ENCODE assay signal across 16 cellular contexts in genomic region chr17:62059394-62059793, GRCh38. TPM values are rescaled to one million over a fixed set of nuclear protein-coding genes. Genes with fewer than 3 reads are reported as not detected.
DNase-seq lines count a peak whose midpoint lies in the region; ATAC-seq, FAIRE-seq and TF ChIP-seq lines count a peak whose summit lies in the region.
"Had no signal": no experiment of that assay in that cellular context is flagged by ENCODE, and none has a peak within 500 bp of the region (broad histone marks: within the 10 kb centered on the region; RNA-seq: fewer than 3 reads in every experiment).

No MANE protein-coding gene starts in this region.

- no peak overlapping the region for H2AFZ ChIP-seq in GM12878 (ENCODE audit: control insufficient read depth, low read depth, low read length)

- BruUV-seq in GM12878 (replicated peaks; lab: Mats Ljungman, UMichigan), result no TSS peak

- peaks cover 88% of the 10 kb centered on the region for H3K79me2 ChIP-seq in GM12878 (ENCODE audit: control insufficient read depth, insufficient read depth, low read length)

- peaks cover 50% of the 10 kb centered on the region for H3K4me1 ChIP-seq in CD4-positive, CD25-positive, alpha-beta regulatory T cell (ENCODE audit: control insufficient read depth, insufficient read depth, low read length, poor library complexity, severe bottlenecking)
- H3K4me1 ChIP-seq in GM12878 (ENCODE audit: control insufficient read depth, insufficient read depth, low read length) (no peaks in the 10 kb centered on the region), stomach (peaks cover 21 to 98% (median 72%) of the 10 kb centered on the region in 4 donors), thyroid gland (peaks cover 44 to 55% of the 10 kb centered on the region in 2 donors)

- no peak for ATAC-seq in CD4-positive, CD25-positive, alpha-beta regulatory T cell (ENCODE audit: low read depth in 2 of 2)
- ATAC-seq in GM12878 (peak; percentile 25), GM21717 (IDR thresholded peaks at IDR 0.05; ENCODE audit: unreplicated experiment) (no peak), GM19328 (IDR thresholded peaks at IDR 0.05; ENCODE audit: unreplicated experiment) (no peak)
- ATAC-seq: upper lobe of right lung had no signal

- H3K9me3 Mint-ChIP-seq in CD4-positive, CD25-positive, alpha-beta regulatory T cell, result no peaks in the 10 kb centered on the region
- H3K9me3 Mint-ChIP-seq in nephron progenitor cell, result no peaks in the 10 kb centered on the region
- H3K9me3 Mint-ChIP-seq: activated T-helper 2 cell treated with anti-CD3 and anti-CD28 coated beads, Interferon-gamma antibody, Interleukin-2, Interleukin-4, amounts not matched to agents 10 μg/mL and 5 μg/mL and 100 μg/mL, durations not matched to agents 14 hours and 24 hours and 36 hours had no signal

- DNase-seq in CD4-positive, CD25-positive, alpha-beta regulatory T cell, result no peak
- DNase-seq in H54 (ENCODE audit: insufficient read length, low spot score) (no peak), GM12878 (ENCODE audit: low read depth, low spot score) (no peak), nephron progenitor cell (no peak), stomach (no peak), thyroid gland (no peak)
- DNase-seq: activated CD4-positive, alpha-beta T cell treated with anti-CD3 and anti-CD28 coated beads, Interleukin-2, amount 50 U/mL, for 48 hours; hypothalamus; MV-4-11; NCI-H2107; stimulated activated CD4-positive, alpha-beta T cell treated with anti-CD3 and anti-CD28 coated beads, Interleukin-4, amount 100 ng/mL, for 1 hour; upper lobe of right lung had no signal

- peaks cover 23% of the 10 kb centered on the region for H3K36me3 Mint-ChIP-seq in CD4-positive, CD25-positive, alpha-beta regulatory T cell
- H3K36me3 Mint-ChIP-seq in nephron progenitor cell (ENCODE audit: low read depth), result peaks cover 36% of the 10 kb centered on the region

- peaks cover 31% of the 10 kb centered on the region for H3K36me3 ChIP-seq in CD4-positive, CD25-positive, alpha-beta regulatory T cell (ENCODE audit: control insufficient read depth, insufficient read depth, low read length)
- peaks cover 2 to 27% of the 10 kb centered on the region in 2 experiments; a peak in 3 of 4 replicates for H3K36me3 ChIP-seq in GM12878 (ENCODE audit: control insufficient read depth in 2 of 2, insufficient read depth in 2 of 2, low read length in 1 of 2)
- peaks cover 11 to 39% (median 33%) of the 10 kb centered on the region in 4 donors for H3K36me3 ChIP-seq in stomach
- H3K36me3 ChIP-seq in thyroid gland, result peaks cover 0 to 7% of the 10 kb centered on the region in 2 donors

- 93% methylated on average over 2 of the region's 2 CpGs for WGBS in GM12878 (ENCODE audit: insufficient coverage, insufficient replicate concordance, low lambda C conversion rate, missing lambda C conversion rate)
- 36 to 67% (median 49%) methylated on average over 2 of the region's 2 CpGs for WGBS in stomach, 5 donors
- 84 to 85% methylated on average over 2 of the region's 2 CpGs for WGBS in thyroid gland, 2 donors

- TF ChIP-seq CTCF in GM12878 (IDR thresholded peaks at IDR 0.05 in 2 of 3, conservative IDR thresholded peaks at IDR 0.05 in 1 of 3; ENCODE audit: control insufficient read depth in 2 of 3, extremely low read depth in 1 of 3, insufficient read depth in 1 of 3, low read depth in 3 of 3, low read length in 3 of 3) (no peak), nephron progenitor cell (IDR thresholded peaks at IDR 0.05) (no peak), stomach (IDR thresholded peaks at IDR 0.05) (no peak), thyroid gland (IDR thresholded peaks at IDR 0.05) (no peak)

- no peak overlapping the region for H3K4me2 ChIP-seq in GM12878 (ENCODE audit: control insufficient read depth, insufficient read depth)

- FAIRE-seq in H54 (lab: Jason Lieb, UNC) (peak; percentile 78), GM12878 (lab: Jason Lieb, UNC) (no peak)

- TF ChIP-seq RAD21 in GM12878 (IDR thresholded peaks at IDR 0.05; ENCODE audit: insufficient read depth, low read depth, low read length), result no peak

- H3K4me1 Mint-ChIP-seq in CD4-positive, CD25-positive, alpha-beta regulatory T cell, result peaks cover 22 to 83% (median 66%) of the 10 kb centered on the region in 4 donors
- H3K4me1 Mint-ChIP-seq in nephron progenitor cell, result peaks cover 65% of the 10 kb centered on the region

- no peaks in the 10 kb centered on the region for H3K9me3 ChIP-seq in CD4-positive, CD25-positive, alpha-beta regulatory T cell (ENCODE audit: control insufficient read depth in 2 of 2, low read length in 2 of 2)
- H3K9me3 ChIP-seq in GM12878 (replicated peaks; ENCODE audit: control insufficient read depth, insufficient read depth, low read length) (no peaks in the 10 kb centered on the region), stomach (no peaks in the 10 kb centered on the region), thyroid gland (no peaks in the 10 kb centered on the region)
- H3K9me3 ChIP-seq: right atrium auricular region, upper lobe of right lung had no signal

- in situ Hi-C loops in GM12878 (cut with MboI), result no loop called here

- no peak overlapping the region for H3K27ac ChIP-seq in CD4-positive, CD25-positive, alpha-beta regulatory T cell (ENCODE audit: insufficient read depth, low read length, poor library complexity, severe bottlenecking)
- H3K27ac ChIP-seq in GM12878 (ENCODE audit: control insufficient read depth, insufficient read depth), result no peak overlapping the region
- H3K27ac ChIP-seq in stomach, result peak overlapping the region in 1 of 5 donors; percentile 20
- H3K27ac ChIP-seq in thyroid gland, result peak overlapping the region in 1 of 3 donors; percentile 12
- H3K27ac ChIP-seq: right atrium auricular region, upper lobe of right lung had no signal

- peak overlapping the region; percentile 4 for H3K4me3 ChIP-seq in CD4-positive, CD25-positive, alpha-beta regulatory T cell (ENCODE audit: low read depth, low read length)
- H3K4me3 ChIP-seq in GM12878, result 0 out of 2 replicates have a peak overlapping the region, but pooled peaks have one; percentile 46
- H3K4me3 ChIP-seq in stomach, result peak overlapping the region in 1 of 4 donors; percentile 18
- no peak overlapping the region for H3K4me3 ChIP-seq in thyroid gland (replicated peaks in 1 of 3)
- H3K4me3 ChIP-seq: right atrium auricular region, upper lobe of right lung had no signal

- SMC1A ChIA-PET in GM12878 (lab: Charles Lee; ENCODE audit: uncharacterized antibody, unreplicated experiment), result interaction anchor here (0.8 to 5.9 kb wide), 13 partner anchors 12 to 199 kb away, joined by 3 to 57 read pairs (median 4); partner anchors contain the start of gene BRIP1

- TF ChIP-seq EP300 in GM12878 (IDR thresholded peaks at IDR 0.05; ENCODE audit: borderline replicate concordance in 1 of 2, control insufficient read depth in 1 of 2, low read depth in 2 of 2, low read length in 2 of 2), result no peak
- no peak for TF ChIP-seq EP300 in stomach (IDR thresholded peaks at IDR 0.05)

- RAD21 ChIA-PET in GM12878 (lab: Charles Lee; ENCODE audit: unreplicated experiment), result interaction anchor here (1.0 to 15.1 kb wide), 4 partner anchors 9 to 198 kb away, joined by 3 to 169 read pairs (median 4); no protein-coding TSS in a partner anchor

- no peak overlapping the region for H3K9ac ChIP-seq in GM12878 (ENCODE audit: control insufficient read depth, insufficient read depth, low read length)

- POLR2A ChIA-PET in GM12878 (lab: Charles Lee), result interaction anchor here (1.4 kb wide), 2 partner anchors 9 to 47 kb away, joined by 3 to 4 read pairs; no protein-coding TSS in a partner anchor

- H3K27ac Mint-ChIP-seq in CD4-positive, CD25-positive, alpha-beta regulatory T cell, result peak overlapping the region in 2 of 3 donors; percentile 1 to 38
- peak overlapping the region; percentile 23 for H3K27ac Mint-ChIP-seq in nephron progenitor cell
- H3K27ac Mint-ChIP-seq: activated T-helper 2 cell treated with anti-CD3 and anti-CD28 coated beads, Interferon-gamma antibody, Interleukin-2, Interleukin-4, amounts not matched to agents 10 μg/mL and 5 μg/mL and 100 μg/mL, durations not matched to agents 14 hours and 24 hours and 36 hours had no signal

- TF ChIP-seq POLR2A in H54 (IDR thresholded peaks at IDR 0.05; ENCODE audit: low read depth, low read length), result no peak
- TF ChIP-seq POLR2A in GM12878 (IDR thresholded peaks at IDR 0.05; ENCODE audit: low read depth, low read length), result no peak
- TF ChIP-seq POLR2A in stomach (IDR thresholded peaks at IDR 0.05), result no peak
- no peak for TF ChIP-seq POLR2A in thyroid gland (IDR thresholded peaks at IDR 0.05)

- no peaks in the 10 kb centered on the region for H4K20me1 ChIP-seq in GM12878 (ENCODE audit: control insufficient read depth, insufficient read depth)

- CTCF ChIA-PET in GM12878 (lab: Yijun Ruan, JAX), result interaction anchor here (0.9 to 8.0 kb wide), 5 partner anchors 10 to 94 kb away, joined by 3 to 105 read pairs (median 4); no protein-coding TSS in a partner anchor

- H3K27me3 ChIP-seq in CD4-positive, CD25-positive, alpha-beta regulatory T cell (ENCODE audit: control insufficient read depth, insufficient read depth, low read length), result no peaks in the 10 kb centered on the region
- H3K27me3 ChIP-seq in GM12878 (replicated peaks in 1 of 2; ENCODE audit: control insufficient read depth in 2 of 2, insufficient read depth in 2 of 2, low read length in 1 of 2), result no peaks in the 10 kb centered on the region
- H3K27me3 ChIP-seq in stomach, result no peaks in the 10 kb centered on the region
- no peaks in the 10 kb centered on the region for H3K27me3 ChIP-seq in thyroid gland
- H3K27me3 ChIP-seq: right atrium auricular region, upper lobe of right lung had no signal

- H3K27me3 Mint-ChIP-seq in CD4-positive, CD25-positive, alpha-beta regulatory T cell, result peaks cover 5% of the 10 kb centered on the region
- H3K27me3 Mint-ChIP-seq in nephron progenitor cell (ENCODE audit: low read depth, poor library complexity), result no peaks in the 10 kb centered on the region

- H3K4me3 Mint-ChIP-seq in CD4-positive, CD25-positive, alpha-beta regulatory T cell, result peak overlapping the region; percentile 7 to 83 (median 46)
- H3K4me3 Mint-ChIP-seq in nephron progenitor cell, result peak overlapping the region; percentile 61

- intact Hi-C loops in GM12878 (cut with micrococcal nuclease; ENCODE audit: unreplicated experiment) (no loop called here), stomach (cut with DNase I; ENCODE audit: low total_unique reads) (no loop called here), thyroid gland (cut with DNase I) (no loop called here)

RNA-seq across cellular contexts. Expression of gene MED13, which starts 5.7 kb away (rescaled TPM):
- total RNA-seq in CD4-positive, CD25-positive, alpha-beta regulatory T cell, result 107 TPM
- polyA plus RNA-seq in CD4-positive, CD25-positive, alpha-beta regulatory T cell, result 1 to 10 TPM; 3.9 to 6.2 (median 5.2) TPM
- total RNA-seq in GM12878 (2013; cell fraction: nucleolus; rRNA removed), result 241 and 272 TPM in 2 replicates
- total RNA-seq in GM12878 (2014; rRNA removed), result 29.3 and 38.7 TPM in 2 replicates
- 47.9 and 49.7 TPM in 2 replicates for total RNA-seq in GM12878 (2014; rRNA removed; fragmentation: Illumina TruSeq; extraction: Trizol)
- total RNA-seq in GM12878 (2021), result 47.5 and 49.5 TPM in 2 replicates
- 12.7 TPM for polyA plus RNA-seq in GM12878 (2011; ENCODE audit: low read depth)
- polyA plus RNA-seq in GM12878 (2011; rRNA removed), result 41.3 and 43.3 TPM in 2 replicates
- 17.4 and 22.9 TPM in 2 replicates for polyA plus RNA-seq in GM12878 (2011; cell fraction: cytosol; rRNA removed)
- 28.9 and 29.1 TPM in 2 replicates for polyA plus RNA-seq in GM12878 (2011; cell fraction: nucleus; rRNA removed)
- polyA plus RNA-seq in GM12878 (2012), result 12.0 and 16.6 TPM in 2 replicates
- polyA plus RNA-seq in GM12878 (2014; fragmentation: Illumina TruSeq; extraction: Trizol), result 33.4 and 33.5 TPM in 2 replicates
- polyA plus RNA-seq in GM12878 (2014; fragmentation: Nextera tagmentation; extraction: Ambion mirVana), result 1 to 10 TPM; 5.4 to 6.7 TPM
- polyA plus RNA-seq in GM12878 (2014; rRNA removed), result 13.3 and 13.7 TPM in 2 replicates
- polyA plus RNA-seq in GM12878 (2016; fragmentation: Nextera tagmentation; extraction: Ambion mirVana), result 1 to 10 TPM; 4.6 to 4.7 TPM
- 159 and 219 TPM in 2 replicates for polyA minus RNA-seq in GM12878 (2011; rRNA and poly(A)+ RNA removed)
- polyA minus RNA-seq in GM12878 (2011; cell fraction: cytosol; rRNA and poly(A)+ RNA removed), result 36.9 and 43.6 TPM in 2 replicates
- polyA minus RNA-seq in GM12878 (2011; cell fraction: nucleus; rRNA and poly(A)+ RNA removed), result 68.2 and 98.2 TPM in 2 replicates
- 100 to 1,000 TPM in 3 of 5 donors, 10 to 100 TPM in 2; 32.1 to 193 (median 108) TPM for total RNA-seq in stomach
- 1 to 10 TPM; 4.9 to 6.3 (median 6.2) TPM for polyA plus RNA-seq in stomach
- total RNA-seq in thyroid gland, result 100 to 1,000 TPM in 1 of 4 donors, 10 to 100 TPM in 3; 58.9 to 156 (median 83.3) TPM

Comparison
In these comparisons a context has a peak if more than half of its experiments do, and no peak if none do; other contexts are left out.
1. H3K4me3 ChIP-seq: peak in CD4-positive, CD25-positive, alpha-beta regulatory T cell (single experiment) and GM12878 (single experiment); none in thyroid gland (0 of 3).